In genomic region chr3:30354972-30355371, GRCh38 we compare ENCODE assay signal across 13 cellular contexts.
DNase-seq lines count a peak whose midpoint lies in the region; ATAC-seq, FAIRE-seq and TF ChIP-seq lines count a peak whose summit lies in the region.
"Had no signal": no experiment of that assay in that cellular context is flagged by ENCODE, and none has a peak within 500 bp of the region (broad histone marks: within the 10 kb centered on the region; RNA-seq: fewer than 3 reads in every experiment).

No MANE protein-coding gene starts in this region.

- DNase-seq in HT-29 (ENCODE audit: low spot score) = peak; percentile 82
- DNase-seq in NCI-H748 (lab: John Stamatoyannopoulos, UW; ENCODE audit: unreplicated experiment) = peak; percentile 97
- DNase-seq in lower lobe of right lung = no peak
- no peak for DNase-seq in GM19239 (ENCODE audit: insufficient read length, low spot score)
- no peak for DNase-seq in HuH-7 (ENCODE audit: low spot score)
- no peak for DNase-seq in stimulated activated CD4-positive, alpha-beta T cell treated with anti-CD3 and anti-CD28 coated beads, Interleukin-1b, Interleukin-23, amount 100 ng/mL, for 48 hours
- DNase-seq: activated CD4-positive, CD25-positive, alpha-beta regulatory T cell treated with anti-CD3 and anti-CD28 coated beads, Interleukin-2, amount 50 U/mL, for 72 hours; body of pancreas; Caco-2; glutamatergic neuron had no signal

- no peak for FAIRE-seq in GM19239 (lab: Jason Lieb, UNC)

- no peak for ATAC-seq in lower lobe of right lung
- ATAC-seq in HG02678 (IDR thresholded peaks at IDR 0.05; ENCODE audit: unreplicated experiment) = no peak
- ATAC-seq: body of pancreas, HCT116 had no signal

- H3K36me3 ChIP-seq in ACC112 (ENCODE audit: insufficient read depth, low read length) = no peaks in the 10 kb centered on the region
- no peaks in the 10 kb centered on the region for H3K36me3 ChIP-seq in lower lobe of right lung

- no peaks in the 10 kb centered on the region for H3K79me2 ChIP-seq in ACC112 (ENCODE audit: control insufficient read depth, insufficient read depth, low read length, unreplicated experiment)

- H3K4me1 ChIP-seq in ACC112 (ENCODE audit: control insufficient read depth, insufficient read depth, low read length, unreplicated experiment) = peaks cover 74% of the 10 kb centered on the region
- peaks cover 23% of the 10 kb centered on the region for H3K4me1 ChIP-seq in lower lobe of right lung
- H3K4me1 ChIP-seq: body of pancreas had no signal

- H2AFZ ChIP-seq in ACC112 (ENCODE audit: low read length, unreplicated experiment) = no peak overlapping the region

- no peaks in the 10 kb centered on the region for H3K9me3 ChIP-seq in lower lobe of right lung
- H3K9me3 ChIP-seq: body of pancreas, Caco-2 had no signal

- H3K27ac ChIP-seq in ACC112 (ENCODE audit: low read depth, low read length) (peak overlapping the region; percentile 5; the same call in 1 of the 2 replicates), lower lobe of right lung (peak overlapping the region; percentile 8)
- H3K27ac ChIP-seq: body of pancreas had no signal

- no peak overlapping the region for H3K4me3 ChIP-seq in ACC112 (ENCODE audit: low read depth, low read length)
- no peak overlapping the region for H3K4me3 ChIP-seq in lower lobe of right lung
- H3K4me3 ChIP-seq: body of pancreas had no signal

- intact Hi-C loops in lower lobe of right lung (cut with DNase I) = no loop called here

- H3K27me3 ChIP-seq in ACC112 (ENCODE audit: insufficient read depth, low read length) = no peaks in the 10 kb centered on the region
- H3K27me3 ChIP-seq in lower lobe of right lung (ENCODE audit: low read depth) = no peaks in the 10 kb centered on the region
- H3K27me3 ChIP-seq: body of pancreas had no signal

- no peak for TF ChIP-seq CTCF in lower lobe of right lung (IDR thresholded peaks at IDR 0.05)

Comparison
In these comparisons a context has a peak if more than half of its experiments do, and no peak if none do; other contexts are left out.
1. DNase-seq: peak in HT-29 (single experiment) and NCI-H748 (single experiment); none in lower lobe of right lung (single experiment), GM19239 (single experiment), HuH-7 (single experiment) and stimulated activated CD4-positive, alpha-beta T cell treated with anti-CD3 and anti-CD28 coated beads, Interleukin-1b, Interleukin-23, amount 100 ng/mL, for 48 hours (single experiment).